In genomic region chr10:63200416-63200815, GRCh38 we compare ENCODE assay signal across 16 cellular contexts.
"Had no signal": no experiment of that assay in that cellular context is flagged by ENCODE, and none has a peak within 500 bp of the region (broad histone marks: within the 10 kb centered on the region; RNA-seq: fewer than 3 reads in every experiment).

No MANE protein-coding gene starts in this region.

- H3K27me3 Mint-ChIP-seq: activated naive CD8-positive, alpha-beta T cell; activated T-cell treated with anti-CD3 and anti-CD28 coated beads, Interleukin-2, amount 50 U/mL, for 24 hours had no signal

- H3K4me3 Mint-ChIP-seq: activated naive CD8-positive, alpha-beta T cell; activated T-cell treated with anti-CD3 and anti-CD28 coated beads, Interleukin-2, amount 50 U/mL, for 24 hours had no signal

- ATAC-seq: pancreas had no signal

- H3K27ac Mint-ChIP-seq: activated T-cell treated with anti-CD3 and anti-CD28 coated beads, Interleukin-2, amount 50 U/mL, for 24 hours had no signal

- H3K9me3 Mint-ChIP-seq: activated T-cell treated with anti-CD3 and anti-CD28 coated beads, Interleukin-2, amount 50 U/mL, for 24 hours had no signal

- H3K36me3 ChIP-seq: breast epithelium had no signal

- H3K4me3 ChIP-seq: breast epithelium, esophagus squamous epithelium, left ventricle myocardium inferior, pancreas had no signal

- H3K27ac ChIP-seq: breast epithelium, esophagus squamous epithelium, left ventricle myocardium inferior, pancreas had no signal

- H3K27me3 ChIP-seq: breast epithelium, esophagus squamous epithelium, pancreas had no signal

- H3K4me1 ChIP-seq: breast epithelium, pancreas had no signal

- DNase-seq: activated CD4-positive, CD25-positive, alpha-beta regulatory T cell; activated gamma-delta T cell; activated T-cell treated with anti-CD3 and anti-CD28 coated beads, Interleukin-2, amount 50 U/mL, for 24 hours; amygdala; esophagus squamous epithelium; foreskin melanocyte; head of caudate nucleus; islet precursor cell; left ventricle myocardium inferior; mesenchymal stem cell; pancreas; stimulated activated CD4-positive, alpha-beta T cell treated with anti-CD3 and anti-CD28 coated beads, Interleukin-2, amount 100 ng/mL, for 48 hours; stimulated activated naive CD4-positive, alpha-beta T cell treated with Interleukin-2 at 50 U/mL for 16 hours; trophoblast cell had no signal

- H3K9me3 ChIP-seq: breast epithelium, esophagus squamous epithelium, left ventricle myocardium inferior, pancreas had no signal
